ENCODE assay signal across 2 cellular contexts in the genomic region with DNA sequence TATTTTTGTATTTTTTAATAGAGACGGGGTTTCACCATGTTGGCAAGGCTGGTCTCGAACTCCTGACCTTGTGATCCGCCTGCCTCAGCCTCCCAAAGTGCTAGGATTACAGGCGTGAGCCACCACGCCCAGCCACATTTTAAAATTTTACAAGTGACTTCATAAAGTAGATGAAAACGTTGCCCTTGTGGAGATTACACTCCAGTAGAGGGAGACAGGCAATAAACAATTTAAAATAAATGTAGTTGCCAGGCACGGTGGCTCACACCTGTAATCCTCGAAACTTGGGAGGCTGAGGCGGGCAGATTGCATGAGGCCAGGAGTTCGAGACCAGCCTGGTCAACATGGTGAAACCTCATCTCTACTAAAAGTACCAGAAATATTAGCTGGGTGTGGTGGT.
TF ChIP-seq lines count a peak whose summit lies in the region.

No MANE protein-coding gene starts in this region.

TF ChIP-seq in HCT116, 20 proteins besides CTCF, POLR2A, EP300 and RAD21:
- peak; percentile 29; the same call in 1 of the 2 replicates for TF ChIP-seq CBX3 (IDR thresholded peaks at IDR 0.05; ENCODE audit: low read depth)

TF ChIP-seq in K562, 482 proteins besides CTCF, POLR2A, EP300 and RAD21:
- TF ChIP-seq ADNP (tag; IDR thresholded peaks at IDR 0.05): 0 out of 2 replicates have a peak, but pooled peaks have one; percentile 23
